Comparison of ENCODE assay signal across 21 cellular contexts in genomic region chr2:151103551-151103950, GRCh38.
"Had no signal": no experiment of that assay in that cellular context is flagged by ENCODE, and none has a peak within 500 bp of the region (broad histone marks: within the 10 kb centered on the region; RNA-seq: fewer than 3 reads in every experiment).

No MANE protein-coding gene starts in this region.

- H3K9me3 ChIP-seq: mucosa of descending colon, ovary, right atrium auricular region, right lobe of liver, uterus had no signal

- H3K4me2 ChIP-seq: smooth muscle cell had no signal

- H3K36me3 ChIP-seq: left ventricle myocardium inferior, ovary, right atrium auricular region, right lobe of liver, tibial nerve, uterus had no signal

- H3K27me3 ChIP-seq: ovary, right atrium auricular region, right lobe of liver, tibial nerve, uterus had no signal

- ATAC-seq: mucosa of descending colon; naive thymus-derived CD4-positive, alpha-beta T cell; natural killer cell treated with Interleukin-12 subunit alpha and Interleukin-12 subunit beta and Interleukin-15 and Interleukin-18, amount 100 ng/mL, for 72 hours; right lobe of liver; stimulated activated memory B cell treated with anti-CD40 and anti-IgM and Interleukin-4, amounts not matched to agents 10 μg/mL and 1 μg/mL and 100 μg/mL, for 72 hours; stimulated activated naive CD8-positive, alpha-beta T cell treated with anti-CD3 and anti-CD28 coated beads, Interleukin-15, amount 100 ng/mL, for 72 hours had no signal

- DNase-seq: islet precursor cell; left ventricle myocardium inferior; midbrain; mucosa of descending colon; naive thymus-derived CD4-positive, alpha-beta T cell; ovary; right lobe of liver; stimulated activated CD4-positive, alpha-beta T cell treated with anti-CD3 and anti-CD28 coated beads, Interleukin-1b, Interleukin-23, amount 100 ng/mL, for 48 hours; stimulated activated CD4-positive, alpha-beta T cell treated with anti-CD3 and anti-CD28 coated beads, Interleukin-2, amount 100 ng/mL, for 48 hours; stimulated activated CD4-positive, alpha-beta T cell treated with anti-CD3 and anti-CD28 coated beads, Interleukin-4, amount 100 ng/mL, for 4 hours; stimulated activated CD8-positive, alpha-beta memory T cell treated with anti-CD3 and anti-CD28 coated beads, Interleukin-4, amount 100 ng/mL, for 48 hours; stimulated activated naive CD4-positive, alpha-beta T cell treated with Interleukin-2 at 50 U/mL for 16 hours; stimulated activated naive CD8-positive, alpha-beta T cell treated with anti-CD3 and anti-CD28 coated beads, Interleukin-15, amount 100 ng/mL, for 72 hours; substantia nigra; uterus had no signal

- H3K4me1 ChIP-seq: left ventricle myocardium inferior, right atrium auricular region, right lobe of liver, tibial nerve, uterus had no signal

- H3K4me3 ChIP-seq: left ventricle myocardium inferior, lung, mucosa of descending colon, ovary, right atrium auricular region, right lobe of liver, smooth muscle cell, tibial nerve, uterus had no signal

- H3K27ac ChIP-seq: left ventricle myocardium inferior, ovary, right atrium auricular region, right lobe of liver, tibial nerve, uterus had no signal
